In the genomic region with DNA sequence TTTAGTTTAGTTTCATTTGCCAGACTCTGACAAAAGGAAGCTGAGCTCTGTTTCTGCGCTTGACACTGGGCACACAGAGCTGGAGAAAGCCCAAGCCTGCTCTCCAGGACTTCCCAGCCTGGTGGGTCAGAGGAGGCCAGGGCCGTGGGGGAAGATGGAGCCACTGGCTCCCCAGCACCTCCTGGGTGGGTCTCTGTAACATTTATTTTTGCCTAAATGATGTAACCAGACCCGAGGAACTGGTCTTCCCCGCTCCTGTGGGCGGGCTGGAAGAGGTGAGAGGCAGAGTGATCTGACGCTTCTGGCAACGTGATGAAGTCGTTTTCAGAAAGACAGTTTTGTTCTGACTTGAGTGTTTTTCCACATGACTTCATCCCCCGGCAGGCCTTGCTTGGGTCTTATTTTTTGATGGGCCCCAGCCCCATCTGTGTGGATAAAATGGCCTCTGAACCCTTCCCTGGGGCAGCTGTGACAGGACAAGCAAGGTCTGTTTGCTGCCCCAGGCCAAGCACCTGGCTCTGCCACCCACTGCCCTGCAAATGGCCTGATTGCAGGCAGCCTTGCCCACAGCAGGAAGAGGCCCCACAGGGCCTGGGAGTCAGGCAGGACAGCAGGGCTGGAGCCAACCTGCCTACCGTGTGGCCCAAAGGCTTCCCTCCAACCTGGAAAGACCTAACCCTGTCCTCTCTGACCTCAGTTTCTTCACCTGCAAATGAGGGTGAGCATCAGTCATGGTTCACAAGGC, we compare ENCODE assay signal across 8 cellular contexts.
DNase-seq lines count a peak whose midpoint lies in the region; ATAC-seq and TF ChIP-seq lines count a peak whose summit lies in the region.
"Had no signal": no experiment of that assay in that cellular context is flagged by ENCODE, and none has a peak within 500 bp of the region (broad histone marks: within the 10 kb centered on the region; RNA-seq: fewer than 3 reads in every experiment).

No MANE protein-coding gene starts in this region.

- H3K27ac ChIP-seq in hepatocyte (peak overlapping the region; percentile 54), stomach smooth muscle (ENCODE audit: low read length) (peak overlapping the region; percentile 76), GM23338 (ENCODE audit: low read depth) (no peak overlapping the region)
- H3K27ac ChIP-seq: psoas muscle had no signal

- peaks cover 12% of the 10 kb centered on the region for H3K27me3 Mint-ChIP-seq in GM23338 (ENCODE audit: insufficient read depth, low read depth, poor library complexity)

- WGBS in hepatocyte (ENCODE audit: low lambda C conversion rate, missing lambda C conversion rate) = 62% methylated on average over 10 of the region's 10 CpGs

- no peak for TF ChIP-seq CTCF in hepatocyte (IDR thresholded peaks at IDR 0.05; ENCODE audit: poor library complexity)
- TF ChIP-seq CTCF in GM23338 (conservative IDR thresholded peaks at IDR 0.05; ENCODE audit: low read depth in 2 of 2) = no peak

- H2AFZ ChIP-seq in hepatocyte = no peak overlapping the region
- no peak overlapping the region for H2AFZ ChIP-seq in GM23338

- H3K36me3 ChIP-seq in hepatocyte (replicated peaks; ENCODE audit: insufficient read depth, low read depth) = no peaks in the 10 kb centered on the region
- no peaks in the 10 kb centered on the region for H3K36me3 ChIP-seq in stomach smooth muscle (ENCODE audit: control insufficient read depth in 2 of 2, insufficient read depth in 2 of 2, low read length in 2 of 2)
- no peaks in the 10 kb centered on the region for H3K36me3 ChIP-seq in GM23338 (ENCODE audit: insufficient read depth)

- H3K4me1 Mint-ChIP-seq in GM23338 = peaks cover 6% of the 10 kb centered on the region; the same call in 2 of the 3 replicates

- H3K4me3 Mint-ChIP-seq in GM23338 = no peak overlapping the region

- H3K4me1 ChIP-seq in hepatocyte (ENCODE audit: insufficient read depth) (peaks cover 29% of the 10 kb centered on the region), stomach smooth muscle (ENCODE audit: control insufficient read depth, insufficient read depth, low read length) (peaks cover 28% of the 10 kb centered on the region), GM23338 (ENCODE audit: insufficient read depth) (no peaks in the 10 kb centered on the region)
- H3K4me1 ChIP-seq: psoas muscle had no signal

- no peaks in the 10 kb centered on the region for H3K27me3 ChIP-seq in hepatocyte
- no peaks in the 10 kb centered on the region for H3K27me3 ChIP-seq in stomach smooth muscle (ENCODE audit: control insufficient read depth in 1 of 2, insufficient read depth in 2 of 2, low read length in 2 of 2)
- no peaks in the 10 kb centered on the region for H3K27me3 ChIP-seq in GM23338 (ENCODE audit: insufficient read depth)

- no peaks in the 10 kb centered on the region for H3F3A ChIP-seq in GM23338 (replicated peaks; ENCODE audit: low read depth)

- H3K27ac Mint-ChIP-seq in GM23338 = no peak overlapping the region

- DNase-seq in hepatocyte (ENCODE audit: low spot score) = no peak
- no peak for DNase-seq in cerebellar cortex (ENCODE audit: low spot score)
- DNase-seq in GM23338 (ENCODE audit: low spot score) = no peak
- DNase-seq: psoas muscle had no signal

- ATAC-seq in GM21360 (IDR thresholded peaks at IDR 0.05; ENCODE audit: unreplicated experiment) = peak; percentile 73
- ATAC-seq in HG03520 (IDR thresholded peaks at IDR 0.05; ENCODE audit: unreplicated experiment) = peak; percentile 57
- no peak for ATAC-seq in HG03025 (IDR thresholded peaks at IDR 0.05; ENCODE audit: low FRiP score, unreplicated experiment)
- ATAC-seq in GM23338 = no peak

- H3K9me3 Mint-ChIP-seq in GM23338 = no peaks in the 10 kb centered on the region

- no peaks in the 10 kb centered on the region; the same call in 2 of the 3 replicates for H3K36me3 Mint-ChIP-seq in GM23338 (ENCODE audit: low read depth)

- no peaks in the 10 kb centered on the region for H3K9me2 ChIP-seq in hepatocyte (replicated peaks; ENCODE audit: insufficient read depth)
- no peaks in the 10 kb centered on the region for H3K9me2 ChIP-seq in GM23338 (ENCODE audit: insufficient read depth)

- H3K4me2 ChIP-seq in hepatocyte (no peak overlapping the region), GM23338 (no peak overlapping the region)

- H3K79me2 ChIP-seq in hepatocyte (no peaks in the 10 kb centered on the region), GM23338 (replicated peaks; ENCODE audit: insufficient read depth) (no peaks in the 10 kb centered on the region)

- H3K9ac ChIP-seq in stomach smooth muscle (ENCODE audit: low read length in 2 of 2) = peak overlapping the region in 1 of 2 donors; percentile 41

- no peaks in the 10 kb centered on the region for H4K20me1 ChIP-seq in hepatocyte (ENCODE audit: insufficient read depth, poor library complexity, severe bottlenecking)
- no peaks in the 10 kb centered on the region for H4K20me1 ChIP-seq in GM23338 (replicated peaks; ENCODE audit: insufficient read depth)

- H3K9me3 ChIP-seq in hepatocyte (ENCODE audit: low read depth) = no peaks in the 10 kb centered on the region
- H3K9me3 ChIP-seq in stomach smooth muscle (ENCODE audit: control insufficient read depth in 2 of 2, low read length in 2 of 2) = no peaks in the 10 kb centered on the region
- H3K9me3 ChIP-seq: psoas muscle had no signal

- no peak overlapping the region for H3K4me3 ChIP-seq in hepatocyte
- H3K4me3 ChIP-seq in stomach smooth muscle (ENCODE audit: low read length in 2 of 2) = peak overlapping the region in 1 of 2 donors; percentile 15
- no peak overlapping the region for H3K4me3 ChIP-seq in GM23338
- H3K4me3 ChIP-seq: psoas muscle had no signal

TF ChIP-seq in GM23338, 12 proteins besides CTCF, POLR2A, EP300 and RAD21 (continues in another document):
- no peak for TF ChIP-seq NANOG (IDR thresholded peaks at IDR 0.05; ENCODE audit: borderline replicate concordance)
- TF ChIP-seq, protein P1, sequence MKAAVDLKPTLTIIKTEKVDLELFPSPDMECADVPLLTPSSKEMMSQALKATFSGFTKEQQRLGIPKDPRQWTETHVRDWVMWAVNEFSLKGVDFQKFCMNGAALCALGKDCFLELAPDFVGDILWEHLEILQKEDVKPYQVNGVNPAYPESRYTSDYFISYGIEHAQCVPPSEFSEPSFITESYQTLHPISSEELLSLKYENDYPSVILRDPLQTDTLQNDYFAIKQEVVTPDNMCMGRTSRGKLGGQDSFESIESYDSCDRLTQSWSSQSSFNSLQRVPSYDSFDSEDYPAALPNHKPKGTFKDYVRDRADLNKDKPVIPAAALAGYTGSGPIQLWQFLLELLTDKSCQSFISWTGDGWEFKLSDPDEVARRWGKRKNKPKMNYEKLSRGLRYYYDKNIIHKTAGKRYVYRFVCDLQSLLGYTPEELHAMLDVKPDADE (IDR thresholded peaks at IDR 0.05) = no peak
- no peak for TF ChIP-seq EZH2phosphoT487 (IDR thresholded peaks at IDR 0.05; ENCODE audit: unreplicated experiment)
- no peak for TF ChIP-seq CREB1 (CRISPR knock-in tag; IDR thresholded peaks at IDR 0.05; ENCODE audit: low read depth)
- TF ChIP-seq EZH2 (IDR thresholded peaks at IDR 0.05; ENCODE audit: low read depth, unreplicated experiment) = no peak
- TF ChIP-seq POLR2AphosphoS5 (IDR thresholded peaks at IDR 0.05; ENCODE audit: low read depth) = no peak
- TF ChIP-seq, protein P2, sequence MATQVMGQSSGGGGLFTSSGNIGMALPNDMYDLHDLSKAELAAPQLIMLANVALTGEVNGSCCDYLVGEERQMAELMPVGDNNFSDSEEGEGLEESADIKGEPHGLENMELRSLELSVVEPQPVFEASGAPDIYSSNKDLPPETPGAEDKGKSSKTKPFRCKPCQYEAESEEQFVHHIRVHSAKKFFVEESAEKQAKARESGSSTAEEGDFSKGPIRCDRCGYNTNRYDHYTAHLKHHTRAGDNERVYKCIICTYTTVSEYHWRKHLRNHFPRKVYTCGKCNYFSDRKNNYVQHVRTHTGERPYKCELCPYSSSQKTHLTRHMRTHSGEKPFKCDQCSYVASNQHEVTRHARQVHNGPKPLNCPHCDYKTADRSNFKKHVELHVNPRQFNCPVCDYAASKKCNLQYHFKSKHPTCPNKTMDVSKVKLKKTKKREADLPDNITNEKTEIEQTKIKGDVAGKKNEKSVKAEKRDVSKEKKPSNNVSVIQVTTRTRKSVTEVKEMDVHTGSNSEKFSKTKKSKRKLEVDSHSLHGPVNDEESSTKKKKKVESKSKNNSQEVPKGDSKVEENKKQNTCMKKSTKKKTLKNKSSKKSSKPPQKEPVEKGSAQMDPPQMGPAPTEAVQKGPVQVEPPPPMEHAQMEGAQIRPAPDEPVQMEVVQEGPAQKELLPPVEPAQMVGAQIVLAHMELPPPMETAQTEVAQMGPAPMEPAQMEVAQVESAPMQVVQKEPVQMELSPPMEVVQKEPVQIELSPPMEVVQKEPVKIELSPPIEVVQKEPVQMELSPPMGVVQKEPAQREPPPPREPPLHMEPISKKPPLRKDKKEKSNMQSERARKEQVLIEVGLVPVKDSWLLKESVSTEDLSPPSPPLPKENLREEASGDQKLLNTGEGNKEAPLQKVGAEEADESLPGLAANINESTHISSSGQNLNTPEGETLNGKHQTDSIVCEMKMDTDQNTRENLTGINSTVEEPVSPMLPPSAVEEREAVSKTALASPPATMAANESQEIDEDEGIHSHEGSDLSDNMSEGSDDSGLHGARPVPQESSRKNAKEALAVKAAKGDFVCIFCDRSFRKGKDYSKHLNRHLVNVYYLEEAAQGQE (IDR thresholded peaks at IDR 0.05; ENCODE audit: unreplicated experiment) = no peak
- no peak for TF ChIP-seq ZNF331 (CRISPR knock-in tag; IDR thresholded peaks at IDR 0.05; ENCODE audit: low read depth)
- TF ChIP-seq STAT1 (IDR thresholded peaks at IDR 0.05; ENCODE audit: unreplicated experiment) = no peak

Comparison
In these comparisons a context has a peak if more than half of its experiments do, and no peak if none do; other contexts are left out.
1. ATAC-seq: peak in GM21360 (single experiment) and HG03520 (single experiment); none in HG03025 (single experiment) and GM23338 (single experiment).